Comparison of ENCODE assay signal across 20 cellular contexts in genomic region chr15:52493968-52494367, GRCh38. TPM values are rescaled to one million over a fixed set of nuclear protein-coding genes. Genes with fewer than 3 reads are reported as not detected.
DNase-seq lines count a peak whose midpoint lies in the region; ATAC-seq, FAIRE-seq and TF ChIP-seq lines count a peak whose summit lies in the region.
"Had no signal": no experiment of that assay in that cellular context is flagged by ENCODE, and none has a peak within 500 bp of the region (broad histone marks: within the 10 kb centered on the region; RNA-seq: fewer than 3 reads in every experiment).

No MANE protein-coding gene starts in this region.

- H3K9me3 Mint-ChIP-seq in astrocyte (ENCODE audit: unreplicated experiment): no peaks in the 10 kb centered on the region
- H3K9me3 Mint-ChIP-seq: CD14-positive monocyte had no signal

- H3K36me3 ChIP-seq in astrocyte (ENCODE audit: insufficient read depth, low read length): no peaks in the 10 kb centered on the region

- no peak for TF ChIP-seq CTCF in astrocyte (IDR thresholded peaks at IDR 0.05; ENCODE audit: insufficient read depth, low read depth, low read length)

- peak; percentile 39 for FAIRE-seq in astrocyte (lab: Jason Lieb, UNC)
- FAIRE-seq: A204.1, G401.6, GM12892, H1 had no signal

- H3K4me3 Mint-ChIP-seq in astrocyte (ENCODE audit: unreplicated experiment): no peak overlapping the region
- H3K4me3 Mint-ChIP-seq: CD14-positive monocyte had no signal

- H3K4me1 ChIP-seq in astrocyte (ENCODE audit: insufficient read depth, low read length): peaks cover 6% of the 10 kb centered on the region

- H3K27ac Mint-ChIP-seq in astrocyte (ENCODE audit: unreplicated experiment): no peak overlapping the region
- H3K27ac Mint-ChIP-seq: CD14-positive monocyte had no signal

- H3K79me2 ChIP-seq in astrocyte (ENCODE audit: insufficient read depth, low read length): peaks cover 39% of the 10 kb centered on the region

- peaks cover 12% of the 10 kb centered on the region for H4K20me1 ChIP-seq in astrocyte (ENCODE audit: insufficient read depth, low read length)

- H3K27me3 Mint-ChIP-seq in astrocyte (ENCODE audit: low read depth, unreplicated experiment): no peaks in the 10 kb centered on the region

- no peak for ATAC-seq in GM18907 (IDR thresholded peaks at IDR 0.05; ENCODE audit: unreplicated experiment)

- no peaks in the 10 kb centered on the region for H3K9me3 ChIP-seq in astrocyte (ENCODE audit: insufficient read depth, low read depth, low read length)
- H3K9me3 ChIP-seq: SK-N-SH had no signal

- H2AFZ ChIP-seq in astrocyte (ENCODE audit: low read depth, low read length): no peak overlapping the region

- no peak overlapping the region for H3K4me2 ChIP-seq in astrocyte (ENCODE audit: low read length)
- H3K4me2 ChIP-seq: SK-N-SH had no signal

- H3K27me3 ChIP-seq in astrocyte (ENCODE audit: insufficient read depth, low read length): no peaks in the 10 kb centered on the region

- DNase-seq in EH (ENCODE audit: low read depth): peak; percentile 38
- DNase-seq in HT1080 (ENCODE audit: low read depth): peak; percentile 11
- DNase-seq in astrocyte (ENCODE audit: low read depth): no peak
- DNase-seq in iris pigment epithelial cell (ENCODE audit: low read depth): peak; percentile 37
- no peak for DNase-seq in activated T-cell treated with anti-CD3 and anti-CD28 coated beads, Interleukin-2, amount 50 U/mL, for 1 hour
- DNase-seq in NCI-H1092 (lab: John Stamatoyannopoulos, UW): no peak
- no peak for DNase-seq in pons (ENCODE audit: low spot score)
- DNase-seq: COR-L47, DMS153, NCI-H1048, NCI-H1694, NCI-H748 treated with DMSO at 0.1 percent for 48 hours, Right ventricle myocardium superior, SK-N-SH had no signal

- H3K9ac ChIP-seq in astrocyte (ENCODE audit: low read length): no peak overlapping the region
- H3K9ac ChIP-seq: SK-N-SH had no signal

- peaks cover 16% of the 10 kb centered on the region for H3K4me1 Mint-ChIP-seq in astrocyte (ENCODE audit: low read depth, unreplicated experiment)

- H3K4me3 ChIP-seq in astrocyte (ENCODE audit: insufficient read depth, low read depth, low read length): no peak overlapping the region

- H3K36me3 Mint-ChIP-seq in astrocyte (ENCODE audit: low read depth, unreplicated experiment): no peaks in the 10 kb centered on the region

- H3K27ac ChIP-seq in astrocyte (ENCODE audit: low read depth, low read length): no peak overlapping the region

RNA-seq across cellular contexts. Expression of gene MYO5A, which starts 34.7 kb away (rescaled TPM):
- total RNA-seq in HT1080 (2014; rRNA removed; shearing (Covaris generic)): 31.3 and 33.7 TPM in 2 replicates
- 20.0 and 23.8 TPM in 2 replicates for polyA plus RNA-seq in HT1080 (2015; cell fraction: cytosol; rRNA removed)
- 26.9 and 32.4 TPM in 2 replicates for polyA plus RNA-seq in HT1080 (2015; cell fraction: nucleus; rRNA removed)
- 47.6 and 47.7 TPM in 2 replicates for total RNA-seq in astrocyte

Comparison
In these comparisons a context has a peak if more than half of its experiments do, and no peak if none do; other contexts are left out.
1. DNase-seq: peak in EH (single experiment), HT1080 (single experiment) and iris pigment epithelial cell (single experiment); none in astrocyte (single experiment), activated T-cell treated with anti-CD3 and anti-CD28 coated beads, Interleukin-2, amount 50 U/mL, for 1 hour (single experiment), NCI-H1092 (single experiment) and pons (single experiment).